In the genomic region with DNA sequence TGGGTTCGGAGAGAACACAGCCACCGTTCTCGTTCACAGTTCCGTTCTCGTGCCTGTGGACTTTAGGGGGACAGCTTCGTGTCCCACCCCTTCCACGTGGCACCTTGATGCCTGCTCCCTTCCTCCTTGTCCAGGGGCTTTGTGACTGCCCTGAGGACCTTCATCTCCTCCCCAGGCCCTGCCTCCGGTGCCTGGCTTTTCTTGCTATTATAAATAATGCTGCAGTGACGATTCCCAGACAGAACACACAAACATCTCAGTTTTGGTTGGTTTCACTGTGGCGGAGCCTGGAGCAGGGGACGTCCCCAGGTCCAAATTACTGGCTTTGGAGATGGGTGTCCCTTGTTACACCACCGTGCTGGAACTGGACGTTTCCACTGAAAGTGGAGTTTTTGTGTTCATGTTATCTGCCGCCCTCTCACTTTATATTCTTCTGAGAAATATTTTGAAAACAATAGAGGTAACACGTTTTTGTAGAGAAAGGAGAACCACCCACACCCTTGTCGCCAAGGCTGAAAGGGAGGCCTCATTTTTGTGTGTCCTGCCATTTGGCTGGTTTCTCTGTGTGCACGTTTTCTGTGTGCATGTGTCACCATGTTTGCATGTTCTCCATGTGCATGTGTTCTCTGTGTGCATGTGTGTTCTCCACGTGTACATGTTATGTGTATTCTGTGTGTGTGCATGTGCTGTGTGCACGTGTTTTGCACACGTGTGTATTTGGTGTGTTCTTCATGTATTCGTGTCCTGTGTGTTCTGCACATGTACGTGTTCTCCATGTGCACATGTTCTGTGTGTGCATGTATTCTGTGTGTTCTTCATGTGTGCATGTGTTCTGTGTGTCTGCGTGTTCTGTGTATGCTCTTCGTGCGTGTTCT, we compare ENCODE assay signal across 14 cellular contexts. TPM values are rescaled to one million over a fixed set of nuclear protein-coding genes. Genes with fewer than 3 reads are reported as not detected.
DNase-seq lines count a peak whose midpoint lies in the region; ATAC-seq and TF ChIP-seq lines count a peak whose summit lies in the region.
"Had no signal": no experiment of that assay in that cellular context is flagged by ENCODE, and none has a peak within 500 bp of the region (broad histone marks: within the 10 kb centered on the region; RNA-seq: fewer than 3 reads in every experiment).

No MANE protein-coding gene starts in this region.

- TF ChIP-seq CTCF in breast epithelium (IDR thresholded peaks at IDR 0.05) (no peak), MCF 10A (IDR thresholded peaks at IDR 0.05; ENCODE audit: unreplicated experiment) (no peak), fibroblast of lung (conservative IDR thresholded peaks at IDR 0.05 in 1 of 2, IDR thresholded peaks at IDR 0.05 in 1 of 2; ENCODE audit: low read depth in 1 of 2, low read length in 2 of 2) (no peak), osteoblast (IDR thresholded peaks at IDR 0.05; ENCODE audit: extremely low read depth, low read depth, low read length) (peak; percentile 3), GM13976 (IDR thresholded peaks at IDR 0.05; ENCODE audit: borderline replicate concordance, control extremely low read depth, extremely low read depth, insufficient read depth, missing control alignments) (no peak), GM13977 (IDR thresholded peaks at IDR 0.05; ENCODE audit: extremely low read depth, insufficient read depth, missing control alignments) (no peak)

- H3K27me3 Mint-ChIP-seq in MCF 10A (ENCODE audit: insufficient read depth, unreplicated experiment): peaks cover 14% of the 10 kb centered on the region
- H3K27me3 Mint-ChIP-seq: T-cell had no signal

- H3K27ac ChIP-seq in breast epithelium: peak overlapping the region; percentile 43 to 77
- H3K27ac ChIP-seq in fibroblast of lung (ENCODE audit: insufficient read depth, low read length): no peak overlapping the region
- peak overlapping the region; percentile 41 for H3K27ac ChIP-seq in osteoblast (ENCODE audit: low read depth, low read length)
- H3K27ac ChIP-seq in aorta (ENCODE audit: low read depth in 1 of 2, low read length in 2 of 2): peak overlapping the region in 1 of 2 donors; percentile 62
- H3K27ac ChIP-seq: parathyroid adenoma had no signal

- TF ChIP-seq POLR2A in breast epithelium (IDR thresholded peaks at IDR 0.05): no peak

- H3K4me1 ChIP-seq in breast epithelium (no peaks in the 10 kb centered on the region), fibroblast of lung (ENCODE audit: control insufficient read depth, extremely low read depth, insufficient read depth, low read length) (no peaks in the 10 kb centered on the region), osteoblast (ENCODE audit: insufficient read depth, low read length) (peaks cover 17% of the 10 kb centered on the region), aorta (ENCODE audit: control insufficient read depth in 1 of 2, insufficient read depth in 2 of 2, low read length in 2 of 2) (peaks cover 0 to 4% of the 10 kb centered on the region in 2 donors)

- POLR2A ChIA-PET in MCF 10A (lab: Yijun Ruan, JAX): no interaction called here

- no TSS peak for BruUV-seq in MCF 10A (replicated peaks; lab: Mats Ljungman, UMichigan)

- intact Hi-C loops in breast epithelium (cut with DNase I; ENCODE audit: low total_unique reads) (no loop called here), MCF 10A (cut with micrococcal nuclease) (no loop called here), aorta (cut with DNase I) (no loop called here)

- H3K9ac ChIP-seq in fibroblast of lung (ENCODE audit: insufficient read depth, low read length): no peak overlapping the region
- H3K9ac ChIP-seq: parathyroid adenoma had no signal

- H4K20me1 ChIP-seq in fibroblast of lung (ENCODE audit: control insufficient read depth, extremely low read depth, insufficient read depth, low read length) (no peaks in the 10 kb centered on the region), osteoblast (ENCODE audit: insufficient read depth, low read length) (no peaks in the 10 kb centered on the region)

- H2AFZ ChIP-seq in fibroblast of lung (ENCODE audit: low read length): no peak overlapping the region
- H2AFZ ChIP-seq in osteoblast (ENCODE audit: low read length): peak overlapping the region; percentile 95
- H2AFZ ChIP-seq: parathyroid adenoma had no signal

- 33% methylated on average over 25 of the region's 25 CpGs for WGBS in aorta, 2 donors

- ATAC-seq in aorta (ENCODE audit: low FRiP score): no peak
- no peak for ATAC-seq in HG02588 (IDR thresholded peaks at IDR 0.05; ENCODE audit: unreplicated experiment)
- ATAC-seq: T-cell had no signal

- H3K4me3 ChIP-seq in breast epithelium (peak overlapping the region in 2 of 3 donors; percentile 4 to 53), fibroblast of lung (replicated peaks in 1 of 4; ENCODE audit: control extremely low read depth in 1 of 4, insufficient read depth in 1 of 4, low read depth in 3 of 4, low read length in 4 of 4) (peak overlapping the region in 1 of 4 experiments; percentile 38), osteoblast (ENCODE audit: insufficient read depth, low read length) (peak overlapping the region; percentile 63), aorta (ENCODE audit: low read length in 2 of 2) (no peak overlapping the region)

- no peaks in the 10 kb centered on the region for H3K79me2 ChIP-seq in fibroblast of lung (ENCODE audit: control insufficient read depth, insufficient read depth, low read length)
- H3K79me2 ChIP-seq in osteoblast (ENCODE audit: insufficient read depth, low read length): no peaks in the 10 kb centered on the region
- H3K79me2 ChIP-seq: parathyroid adenoma had no signal

- CTCF ChIA-PET in MCF 10A (lab: Yijun Ruan, JAX): interaction anchor here (0.6 kb wide), 1 partner anchor 94 kb away, joined by 4 read pairs; no protein-coding TSS in a partner anchor

- in situ Hi-C loops in GM13976 (cut with MboI; ENCODE audit: low sequenced_read_pairs, unreplicated experiment) (no loop called here), GM13977 (cut with MboI; ENCODE audit: low pct_unique_long_range_greater_than_20kb, low sequenced_read_pairs, unreplicated experiment) (no loop called here)

- H3K4me1 Mint-ChIP-seq in MCF 10A (ENCODE audit: insufficient read depth, unreplicated experiment): no peaks in the 10 kb centered on the region

- no peak overlapping the region for H3K27ac Mint-ChIP-seq in MCF 10A (ENCODE audit: low read depth, unreplicated experiment)
- H3K27ac Mint-ChIP-seq: T-cell had no signal

- H3K36me3 Mint-ChIP-seq in MCF 10A (ENCODE audit: insufficient read depth, unreplicated experiment): no peaks in the 10 kb centered on the region
- H3K36me3 Mint-ChIP-seq: T-cell had no signal

- DNase-seq in breast epithelium (ENCODE audit: low spot score in 2 of 2) (no peak), MCF 10A (ENCODE audit: unreplicated experiment) (no peak), fibroblast of lung (ENCODE audit: low read depth in 2 of 2) (no peak), osteoblast (ENCODE audit: insufficient read length, low spot score, missing footprints) (peak; percentile 52), aorta (peak; percentile 33 to 56), GM13976 (ENCODE audit: low spot score) (no peak), GM13977 (ENCODE audit: low spot score) (no peak)
- DNase-seq: ACHN; activated gamma-delta T cell; stimulated activated CD4-positive, alpha-beta T cell treated with anti-CD3 and anti-CD28 coated beads, Interleukin-4, amount 100 ng/mL, for 4 hours; T-cell had no signal

- peak overlapping the region; percentile 1 for H3K4me2 ChIP-seq in fibroblast of lung (ENCODE audit: extremely low read depth, insufficient read depth, low read length)
- H3K4me2 ChIP-seq in osteoblast (ENCODE audit: insufficient read depth, low read length): peak overlapping the region; percentile 80

- H3K36me3 ChIP-seq in breast epithelium (no peaks in the 10 kb centered on the region), fibroblast of lung (ENCODE audit: control insufficient read depth, insufficient read depth, low read length) (no peaks in the 10 kb centered on the region), osteoblast (ENCODE audit: insufficient read depth, low read length) (no peaks in the 10 kb centered on the region), aorta (ENCODE audit: control insufficient read depth in 1 of 2, insufficient read depth in 2 of 2, low read length in 1 of 2) (no peaks in the 10 kb centered on the region)

- no peak overlapping the region for H3K4me3 Mint-ChIP-seq in MCF 10A (ENCODE audit: unreplicated experiment)
- H3K4me3 Mint-ChIP-seq: T-cell had no signal

- H3K9me3 ChIP-seq in breast epithelium (no peaks in the 10 kb centered on the region), fibroblast of lung (ENCODE audit: control insufficient read depth, insufficient read depth, low read depth, low read length) (no peaks in the 10 kb centered on the region), osteoblast (ENCODE audit: low read depth, low read length) (no peaks in the 10 kb centered on the region), aorta (ENCODE audit: control insufficient read depth, low read length) (no peaks in the 10 kb centered on the region)

- H3K27me3 ChIP-seq in breast epithelium (no peaks in the 10 kb centered on the region), fibroblast of lung (ENCODE audit: control insufficient read depth, insufficient read depth, low read length) (no peaks in the 10 kb centered on the region), osteoblast (ENCODE audit: insufficient read depth, low read length) (no peaks in the 10 kb centered on the region), aorta (ENCODE audit: control insufficient read depth in 1 of 2, insufficient read depth in 2 of 2, low read length in 1 of 2) (no peaks in the 10 kb centered on the region)

- peaks cover 5% of the 10 kb centered on the region for H3K9me3 Mint-ChIP-seq in MCF 10A (ENCODE audit: unreplicated experiment)

RNA-seq across cellular contexts. Expression of a gene that starts 24.2 kb away (rescaled TPM):
- 10 to 100 TPM in 1 of 3 donors, 1 to 10 TPM in 1, not detected in 1; 9.1 to 28.5 TPM for total RNA-seq in breast epithelium
- total RNA-seq in MCF 10A (2022): 0.07 and 0.29 TPM in 2 replicates
- total RNA-seq in fibroblast of lung: under 0.01 TPM in 1 of 2 replicates, not detected in the other
- polyA plus RNA-seq in fibroblast of lung: not detected in 2 replicates
- not detected in 2 replicates for polyA plus RNA-seq in fibroblast of lung (2012)
- polyA minus RNA-seq in fibroblast of lung (ENCODE audit: low replicate concordance): not detected in 2 replicates
- total RNA-seq in osteoblast: not detected in 2 replicates
- 1 to 10 TPM; 3.6 to 3.7 TPM for total RNA-seq in aorta
- polyA plus RNA-seq in aorta: 1 to 10 TPM in 1 of 2 donors, under 1 TPM in 1; 0.13 to 2.1 TPM
- total RNA-seq: LHCN-M2 had no signal

Comparison
In these comparisons a context has a peak if more than half of its experiments do, and no peak if none do; other contexts are left out.
1. DNase-seq: peak in osteoblast (single experiment) and aorta (2 of 2); none in breast epithelium (0 of 2), MCF 10A (single experiment), fibroblast of lung (0 of 2), GM13976 (single experiment) and GM13977 (single experiment).
2. H3K4me3 ChIP-seq: peak in breast epithelium (2 of 3) and osteoblast (single experiment); none in aorta (0 of 2).